15 cellular contexts compared by ENCODE assay signal in the genomic region with DNA sequence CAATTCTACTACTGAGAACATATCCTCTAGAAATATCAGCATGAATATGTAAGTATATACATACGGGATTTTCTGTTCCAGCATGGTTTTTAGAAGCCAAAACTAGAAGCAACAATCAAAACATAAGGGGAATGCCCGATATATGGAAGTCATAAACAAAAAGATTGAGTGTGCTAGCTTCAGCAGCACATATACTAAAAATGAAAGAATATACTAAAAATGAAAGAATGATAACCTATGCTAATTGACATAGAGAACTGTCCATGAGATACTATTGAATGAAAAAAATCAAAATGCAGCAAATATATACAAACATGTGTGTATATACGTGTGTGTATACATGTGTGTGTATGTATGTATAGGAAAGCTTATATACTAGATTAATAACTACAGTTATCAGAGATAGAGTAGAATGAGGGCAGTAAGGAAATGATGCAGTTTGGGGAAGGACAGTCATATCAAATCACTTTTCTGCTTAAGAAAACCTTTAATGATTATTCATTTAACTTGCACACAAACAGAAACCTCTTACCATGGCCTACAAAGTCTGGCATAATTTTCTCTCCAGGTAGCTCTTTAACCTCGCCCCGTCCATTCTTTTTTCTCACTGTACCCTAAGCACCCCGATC.
"Had no signal": no experiment of that assay in that cellular context is flagged by ENCODE, and none has a peak within 500 bp of the region (broad histone marks: within the 10 kb centered on the region; RNA-seq: fewer than 3 reads in every experiment).

No MANE protein-coding gene starts in this region.

- ATAC-seq: activated CD8-positive, alpha-beta T cell treated with anti-CD3 and anti-CD28 coated beads, Interleukin-2, amount 10 ng/mL, durations not matched to agents 7 days and 5 days; body of pancreas; gastroesophageal sphincter; upper lobe of right lung had no signal

- H3K36me3 Mint-ChIP-seq: activated naive CD4-positive, alpha-beta T cell treated with anti-CD3 and anti-CD28 coated beads, Interleukin-2, amount 50 U/mL, for 24 hours; natural killer cell treated with Interleukin-12 subunit alpha and Interleukin-12 subunit beta and Interleukin-15 and Interleukin-18, amount 100 ng/mL, for 72 hours had no signal

- H3K4me1 Mint-ChIP-seq: activated CD4-positive, alpha-beta T cell treated with anti-CD3 and anti-CD28 coated beads, Interleukin-2, amount 10 ng/mL, durations not matched to agents 7 days and 5 days; activated naive CD4-positive, alpha-beta T cell treated with anti-CD3 and anti-CD28 coated beads, Interleukin-2, amount 50 U/mL, for 24 hours had no signal

- H3K4me3 Mint-ChIP-seq: activated CD4-positive, alpha-beta T cell treated with anti-CD3 and anti-CD28 coated beads, Interleukin-2, amount 10 ng/mL, durations not matched to agents 7 days and 5 days; activated CD8-positive, alpha-beta T cell treated with anti-CD3 and anti-CD28 coated beads, Interleukin-2, amount 10 ng/mL, durations not matched to agents 7 days and 5 days; activated naive CD4-positive, alpha-beta T cell treated with anti-CD3 and anti-CD28 coated beads, Interleukin-2, amount 50 U/mL, for 24 hours; natural killer cell treated with Interleukin-12 subunit alpha and Interleukin-12 subunit beta and Interleukin-15 and Interleukin-18, amount 100 ng/mL, for 72 hours had no signal

- DNase-seq: activated CD4-positive, alpha-beta T cell treated with anti-CD3 and anti-CD28 coated beads, Interleukin-2, amount 10 ng/mL, durations not matched to agents 7 days and 5 days; activated CD8-positive, alpha-beta T cell treated with anti-CD3 and anti-CD28 coated beads, Interleukin-2, amount 10 ng/mL, durations not matched to agents 7 days and 5 days; activated gamma-delta T cell; anterior cingulate cortex; body of pancreas; head of caudate nucleus; midbrain; ovary; stimulated activated CD4-positive, alpha-beta T cell treated with anti-CD3 and anti-CD28 coated beads, Interleukin-2, amount 100 ng/mL, for 48 hours; stimulated activated CD8-positive, alpha-beta memory T cell treated with anti-CD3 and anti-CD28 coated beads, Interleukin-4, amount 100 ng/mL, for 48 hours; stimulated activated naive CD4-positive, alpha-beta T cell treated with Interleukin-2 at 50 U/mL for 16 hours; upper lobe of right lung had no signal

- H3K27ac Mint-ChIP-seq: activated CD4-positive, alpha-beta T cell treated with anti-CD3 and anti-CD28 coated beads, Interleukin-2, amount 10 ng/mL, durations not matched to agents 7 days and 5 days; activated CD8-positive, alpha-beta T cell treated with anti-CD3 and anti-CD28 coated beads, Interleukin-2, amount 10 ng/mL, durations not matched to agents 7 days and 5 days; activated naive CD4-positive, alpha-beta T cell treated with anti-CD3 and anti-CD28 coated beads, Interleukin-2, amount 50 U/mL, for 24 hours had no signal

- H3K9me3 Mint-ChIP-seq: activated CD4-positive, alpha-beta T cell treated with anti-CD3 and anti-CD28 coated beads, Interleukin-2, amount 10 ng/mL, durations not matched to agents 7 days and 5 days; activated naive CD4-positive, alpha-beta T cell treated with anti-CD3 and anti-CD28 coated beads, Interleukin-2, amount 50 U/mL, for 24 hours had no signal
